ENCODE assay signal across 22 cellular contexts in genomic region chr7:1447112-1447511, GRCh38. TPM values are rescaled to one million over a fixed set of nuclear protein-coding genes. Genes with fewer than 3 reads are reported as not detected.
DNase-seq lines count a peak whose midpoint lies in the region; ATAC-seq and TF ChIP-seq lines count a peak whose summit lies in the region.
"Had no signal": no experiment of that assay in that cellular context is flagged by ENCODE, and none has a peak within 500 bp of the region (broad histone marks: within the 10 kb centered on the region; RNA-seq: fewer than 3 reads in every experiment).

No MANE protein-coding gene starts in this region.

- no peak overlapping the region for H3K14ac ChIP-seq in neuronal stem cell (ENCODE audit: low read length)

- POLR2A ChIA-PET in CD4-positive, alpha-beta T cell (lab: Charles Lee): no interaction called here

- H3K27ac Mint-ChIP-seq in activated CD8-positive, alpha-beta memory T cell treated with anti-CD3 and anti-CD28 coated beads, Interleukin-2, amount 10 ng/mL, durations not matched to agents 7 days and 5 days: no peak overlapping the region
- no peak overlapping the region for H3K27ac Mint-ChIP-seq in CD4-positive, alpha-beta T cell
- H3K27ac Mint-ChIP-seq: activated naive CD4-positive, alpha-beta T cell treated with anti-CD3 and anti-CD28 coated beads for 36 hours; CD8-positive, alpha-beta memory T cell had no signal

- peaks cover 3% of the 10 kb centered on the region for H3K79me1 ChIP-seq in neuronal stem cell (ENCODE audit: low read depth, low read length)

- H3K27me3 ChIP-seq in neuronal stem cell (ENCODE audit: control insufficient read depth in 3 of 3, insufficient read depth in 3 of 3, low read depth in 1 of 3, low read length in 3 of 3) (no peaks in the 10 kb centered on the region), upper lobe of right lung (no peaks in the 10 kb centered on the region)
- H3K27me3 ChIP-seq in CD4-positive, alpha-beta T cell (ENCODE audit: control insufficient read depth, insufficient read depth, low read length): no peaks in the 10 kb centered on the region
- H3K27me3 ChIP-seq: SJCRH30 had no signal

- H4K91ac ChIP-seq in neuronal stem cell (ENCODE audit: low read depth, low read length, poor library complexity): no peak overlapping the region

- no peak overlapping the region for H3K4me3 ChIP-seq in neuronal stem cell (ENCODE audit: low read length in 2 of 2)
- H3K4me3 ChIP-seq in upper lobe of right lung: no peak overlapping the region
- H3K4me3 ChIP-seq: SJCRH30, skin epidermis, thoracic aorta had no signal

- WGBS in neuronal stem cell (ENCODE audit: extremely low coverage in 2 of 2, insufficient read length in 2 of 2, insufficient replicate concordance in 1 of 2), 2 donors: no CpG with 5 or more reads among the region's 11 CpGs

- H3K27ac ChIP-seq in cingulate gyrus (ENCODE audit: low read depth, low read length): peak overlapping the region; percentile 88
- no peak overlapping the region for H3K27ac ChIP-seq in neuronal stem cell (replicated peaks; ENCODE audit: low read length)
- H3K27ac ChIP-seq in upper lobe of right lung: peak overlapping the region; percentile 42
- no peak overlapping the region for H3K27ac ChIP-seq in CD4-positive, alpha-beta T cell (ENCODE audit: low read depth, low read length)
- H3K27ac ChIP-seq: SJCRH30, thoracic aorta had no signal

- H3K4ac ChIP-seq in neuronal stem cell (ENCODE audit: low read length): no peak overlapping the region

- H3K4me1 ChIP-seq in neuronal stem cell (ENCODE audit: control insufficient read depth in 2 of 2, insufficient read depth in 1 of 2, low read depth in 1 of 2, low read length in 2 of 2) (peaks cover 3 to 7% of the 10 kb centered on the region in 2 donors), upper lobe of right lung (no peaks in the 10 kb centered on the region)
- H3K4me1 ChIP-seq: SJCRH30 had no signal

- H3K9me3 ChIP-seq in neuronal stem cell (replicated peaks in 1 of 2; ENCODE audit: control insufficient read depth in 2 of 2, insufficient read depth in 1 of 2, low read depth in 1 of 2, low read length in 2 of 2) (no peaks in the 10 kb centered on the region), upper lobe of right lung (no peaks in the 10 kb centered on the region)
- no peaks in the 10 kb centered on the region for H3K9me3 ChIP-seq in CD4-positive, alpha-beta T cell (ENCODE audit: control insufficient read depth, low read length)
- H3K9me3 ChIP-seq: SJCRH30, thoracic aorta had no signal

- H2BK15ac ChIP-seq in neuronal stem cell (ENCODE audit: low read length): no peak overlapping the region

- DNase-seq in activated CD8-positive, alpha-beta memory T cell treated with anti-CD3 and anti-CD28 coated beads, Interleukin-2, amount 10 ng/mL, durations not matched to agents 7 days and 5 days: no peak
- no peak for DNase-seq in activated CD8-positive, alpha-beta memory T cell treated with anti-CD3 and anti-CD28 coated beads, Interleukin-2, amount 50 U/mL, for 4 hours
- no peak for DNase-seq in neuronal stem cell (ENCODE audit: low spot score)
- DNase-seq in upper lobe of right lung: no peak
- DNase-seq in HPDE6-E6E7 (ENCODE audit: extremely low spot score): no peak
- DNase-seq in CD4-positive, alpha-beta T cell: no peak
- DNase-seq: activated CD4-positive, alpha-beta T cell treated with anti-CD3 and anti-CD28 coated beads for 1 hour; activated naive CD4-positive, alpha-beta T cell treated with anti-CD3 and anti-CD28 coated beads for 36 hours; AML-193; CD8-positive, alpha-beta memory T cell; GF-D8; glutamatergic neuron; kidney glomerular epithelial cell; NCI-H146; OCI-M1; SJCRH30; stimulated activated CD4-positive, alpha-beta T cell treated with anti-CD3 and anti-CD28 coated beads, Interleukin-1b, Interleukin-23, amount 100 ng/mL, for 48 hours; T-helper 1 cell had no signal

- H3K9ac ChIP-seq in neuronal stem cell (ENCODE audit: low read depth, low read length, poor library complexity): no peak overlapping the region

- H3K4me3 Mint-ChIP-seq in activated CD8-positive, alpha-beta memory T cell treated with anti-CD3 and anti-CD28 coated beads, Interleukin-2, amount 10 ng/mL, durations not matched to agents 7 days and 5 days: no peak overlapping the region
- no peak overlapping the region for H3K4me3 Mint-ChIP-seq in CD4-positive, alpha-beta T cell
- H3K4me3 Mint-ChIP-seq: activated naive CD4-positive, alpha-beta T cell treated with anti-CD3 and anti-CD28 coated beads for 36 hours; CD8-positive, alpha-beta memory T cell had no signal

- peak overlapping the region; percentile 89 for H2AK5ac ChIP-seq in neuronal stem cell (ENCODE audit: low read depth, low read length)

- no peak overlapping the region for H3K4me2 ChIP-seq in neuronal stem cell (ENCODE audit: insufficient read depth, low read length, poor library complexity, severe bottlenecking)

- peak overlapping the region; percentile 48 for H3K18ac ChIP-seq in neuronal stem cell (ENCODE audit: low read length)

- H2BK120ac ChIP-seq in neuronal stem cell (ENCODE audit: low read depth, low read length): no peak overlapping the region

- no peaks in the 10 kb centered on the region for H3K27me3 Mint-ChIP-seq in activated CD8-positive, alpha-beta memory T cell treated with anti-CD3 and anti-CD28 coated beads, Interleukin-2, amount 10 ng/mL, durations not matched to agents 7 days and 5 days
- no peaks in the 10 kb centered on the region for H3K27me3 Mint-ChIP-seq in CD4-positive, alpha-beta T cell
- H3K27me3 Mint-ChIP-seq: CD8-positive, alpha-beta memory T cell had no signal

- no peaks in the 10 kb centered on the region for H3K36me3 Mint-ChIP-seq in activated CD8-positive, alpha-beta memory T cell treated with anti-CD3 and anti-CD28 coated beads, Interleukin-2, amount 10 ng/mL, durations not matched to agents 7 days and 5 days
- H3K36me3 Mint-ChIP-seq in CD4-positive, alpha-beta T cell (ENCODE audit: low read depth): no peaks in the 10 kb centered on the region
- H3K36me3 Mint-ChIP-seq: CD8-positive, alpha-beta memory T cell had no signal

- H3K9me3 Mint-ChIP-seq in activated CD8-positive, alpha-beta memory T cell treated with anti-CD3 and anti-CD28 coated beads, Interleukin-2, amount 10 ng/mL, durations not matched to agents 7 days and 5 days (ENCODE audit: low read depth): no peaks in the 10 kb centered on the region
- H3K9me3 Mint-ChIP-seq in CD4-positive, alpha-beta T cell: no peaks in the 10 kb centered on the region
- H3K9me3 Mint-ChIP-seq: activated naive CD4-positive, alpha-beta T cell treated with anti-CD3 and anti-CD28 coated beads for 36 hours; CD8-positive, alpha-beta memory T cell had no signal

- no peak overlapping the region for H2BK12ac ChIP-seq in neuronal stem cell (ENCODE audit: low read length)

- no peak overlapping the region for H2AFZ ChIP-seq in neuronal stem cell (ENCODE audit: low read length)

- H2BK5ac ChIP-seq in neuronal stem cell (ENCODE audit: low read length): peak overlapping the region; percentile 22

- H4K8ac ChIP-seq in neuronal stem cell (ENCODE audit: low read depth, low read length): no peak overlapping the region

- no peak for TF ChIP-seq CTCF in upper lobe of right lung (IDR thresholded peaks at IDR 0.05)
- TF ChIP-seq CTCF in CD4-positive, alpha-beta T cell (IDR thresholded peaks at IDR 0.05): no peak

- ATAC-seq in activated CD8-positive, alpha-beta memory T cell treated with anti-CD3 and anti-CD28 coated beads, Interleukin-2, amount 10 ng/mL, durations not matched to agents 7 days and 5 days: peak; percentile 21
- ATAC-seq in upper lobe of right lung (no peak), GM18909 (IDR thresholded peaks at IDR 0.05; ENCODE audit: poor library complexity, unreplicated experiment) (no peak)
- ATAC-seq in CD4-positive, alpha-beta T cell (ENCODE audit: poor library complexity): no peak

- H3K36me3 ChIP-seq in neuronal stem cell (replicated peaks in 1 of 2; ENCODE audit: control insufficient read depth in 2 of 2, insufficient read depth in 2 of 2, low read length in 2 of 2) (no peaks in the 10 kb centered on the region), upper lobe of right lung (peaks cover 8% of the 10 kb centered on the region)
- H3K36me3 ChIP-seq: SJCRH30, thoracic aorta had no signal

- CTCF ChIA-PET in activated CD8-positive, alpha-beta memory T cell treated with anti-CD3 and anti-CD28 coated beads, Interleukin-2, amount 10 ng/mL, durations not matched to agents 7 days and 5 days (lab: Charles Lee): interaction anchor here (1.4 kb wide), 1 partner anchor 14 kb away, joined by 5 read pairs; no protein-coding TSS in a partner anchor
- CTCF ChIA-PET in CD4-positive, alpha-beta T cell (lab: Charles Lee): interaction anchor here (1.2 kb wide), 1 partner anchor 27 kb away, joined by 3 read pairs; no protein-coding TSS in a partner anchor

- no peaks in the 10 kb centered on the region for H3K4me1 Mint-ChIP-seq in activated CD8-positive, alpha-beta memory T cell treated with anti-CD3 and anti-CD28 coated beads, Interleukin-2, amount 10 ng/mL, durations not matched to agents 7 days and 5 days
- H3K4me1 Mint-ChIP-seq in CD4-positive, alpha-beta T cell (ENCODE audit: low read depth): no peaks in the 10 kb centered on the region
- H3K4me1 Mint-ChIP-seq: CD8-positive, alpha-beta memory T cell had no signal

- no peak overlapping the region for H3K23ac ChIP-seq in neuronal stem cell (ENCODE audit: low read depth, low read length, poor library complexity)

- intact Hi-C loops in upper lobe of right lung (cut with DNase I): no loop called here
- intact Hi-C loops in CD4-positive, alpha-beta T cell (cut with DNase I, micrococcal nuclease): no loop called here

RNA-seq across cellular contexts. Expression of gene MICALL2, which starts 12.2 kb away (rescaled TPM):
- 1 to 10 TPM; 2.1 to 2.2 TPM for total RNA-seq in activated CD8-positive, alpha-beta memory T cell treated with anti-CD3 and anti-CD28 coated beads, Interleukin-2, amount 10 ng/mL, durations not matched to agents 7 days and 5 days
- polyA plus RNA-seq in neuronal stem cell (2013, experiment 1 of 2): 9.4 TPM
- 10.1 TPM for polyA plus RNA-seq in neuronal stem cell (2013, experiment 2 of 2)
- 37.6 TPM for total RNA-seq in upper lobe of right lung
- 1 to 10 TPM; 1.9 to 2.2 TPM for total RNA-seq in CD4-positive, alpha-beta T cell

RNA-seq across cellular contexts. Expression of gene INTS1, which starts 57.1 kb away (rescaled TPM):
- 100 to 1,000 TPM in 1 of 2 experiments, 10 to 100 TPM in 1; 97.5 to 102 TPM for total RNA-seq in activated CD8-positive, alpha-beta memory T cell treated with anti-CD3 and anti-CD28 coated beads, Interleukin-2, amount 10 ng/mL, durations not matched to agents 7 days and 5 days
- polyA plus RNA-seq in neuronal stem cell (2013, experiment 1 of 2): 25.3 TPM
- polyA plus RNA-seq in neuronal stem cell (2013, experiment 2 of 2): 24.4 TPM
- total RNA-seq in upper lobe of right lung: 49.2 TPM
- total RNA-seq in CD4-positive, alpha-beta T cell: 10 to 100 TPM; 91.0 to 91.5 TPM

Comparison
In these comparisons a context has a peak if more than half of its experiments do, and no peak if none do; other contexts are left out.
1. H3K27ac ChIP-seq: peak in cingulate gyrus (single experiment) and upper lobe of right lung (single experiment); none in neuronal stem cell (single experiment) and CD4-positive, alpha-beta T cell (single experiment).
2. RNA of gene MICALL2, which starts 12.2 kb away (total RNA-seq): 37.6 TPM in upper lobe of right lung (single experiment); 2.1 to 2.2 TPM in activated CD8-positive, alpha-beta memory T cell treated with anti-CD3 and anti-CD28 coated beads, Interleukin-2, amount 10 ng/mL, durations not matched to agents 7 days and 5 days and 1.9 to 2.2 TPM in CD4-positive, alpha-beta T cell; every median in the first group is over 10 times any median in the second.